9 cellular contexts compared by ENCODE assay signal in the genomic region with DNA sequence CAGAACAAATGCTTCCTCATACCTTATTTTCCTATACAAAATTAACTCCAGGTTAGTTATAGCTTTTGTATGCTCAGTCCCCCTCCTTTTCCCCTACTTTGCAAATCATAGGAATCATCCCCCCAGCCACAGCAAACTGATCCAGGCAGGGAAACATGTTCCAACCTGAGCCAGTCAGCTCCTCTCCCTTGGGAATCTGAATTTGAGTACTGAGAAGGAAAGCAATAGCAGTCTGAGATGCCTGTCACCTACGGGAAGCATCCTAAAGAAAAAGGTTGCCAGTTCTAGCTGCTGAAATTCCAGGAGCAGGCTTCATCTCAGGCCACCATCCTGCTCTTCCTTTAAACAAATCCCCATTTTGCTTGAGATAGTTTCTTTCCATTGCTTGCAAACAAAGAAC. TPM values are rescaled to one million over a fixed set of nuclear protein-coding genes. Genes with fewer than 3 reads are reported as not detected.
DNase-seq lines count a peak whose midpoint lies in the region; ATAC-seq, FAIRE-seq and TF ChIP-seq lines count a peak whose summit lies in the region.
"Had no signal": no experiment of that assay in that cellular context is flagged by ENCODE, and none has a peak within 500 bp of the region (broad histone marks: within the 10 kb centered on the region; RNA-seq: fewer than 3 reads in every experiment).

No MANE protein-coding gene starts in this region.

- FAIRE-seq in H54 (lab: Jason Lieb, UNC): peak; percentile 67

- TF ChIP-seq POLR2A in H54 (IDR thresholded peaks at IDR 0.05; ENCODE audit: low read depth, low read length) (no peak), gastroesophageal sphincter (IDR thresholded peaks at IDR 0.05) (no peak)

- CTCF ChIA-PET in WTC11 (lab: Charles Lee): no interaction called here

- peak overlapping the region; percentile 75 to 96 (median 92) for H3K27ac ChIP-seq in gastroesophageal sphincter

- intact Hi-C loops in left colon (cut with DNase I, micrococcal nuclease): no loop called here

- TF ChIP-seq CTCF in WTC11 (IDR thresholded peaks at IDR 0.05) (no peak), gastroesophageal sphincter (IDR thresholded peaks at IDR 0.05) (no peak)

- no peak for TF ChIP-seq EP300 in gastroesophageal sphincter (IDR thresholded peaks at IDR 0.05)

- H3K4me1 Mint-ChIP-seq in WTC11: peaks cover 61% of the 10 kb centered on the region
- H3K4me1 Mint-ChIP-seq in stimulated activated effector memory CD8-positive, alpha-beta T cell treated with anti-CD3 and anti-CD28 coated beads, Interleukin-12 subunit alpha, Interleukin-12 subunit beta, amount 100 ng/mL, for 72 hours: peaks cover 51% of the 10 kb centered on the region

- no peaks in the 10 kb centered on the region for H3K27me3 Mint-ChIP-seq in WTC11 (ENCODE audit: low read depth)

- H3K27ac Mint-ChIP-seq in WTC11: peak overlapping the region; percentile 94
- H3K27ac Mint-ChIP-seq in stimulated activated effector memory CD8-positive, alpha-beta T cell treated with anti-CD3 and anti-CD28 coated beads, Interleukin-12 subunit alpha, Interleukin-12 subunit beta, amount 100 ng/mL, for 72 hours: peak overlapping the region; percentile 85

- no peaks in the 10 kb centered on the region for H3K36me3 ChIP-seq in gastroesophageal sphincter

- POLR2A ChIA-PET in WTC11 (lab: Charles Lee): interaction anchor here (0.6 to 0.8 kb wide), 3 partner anchors 17 to 1406 kb away, joined by 3 to 4 read pairs (median 3); a partner anchor contains a TSS

- peaks cover 5% of the 10 kb centered on the region for H3K36me3 Mint-ChIP-seq in WTC11
- peaks cover 42% of the 10 kb centered on the region for H3K36me3 Mint-ChIP-seq in stimulated activated effector memory CD8-positive, alpha-beta T cell treated with anti-CD3 and anti-CD28 coated beads, Interleukin-12 subunit alpha, Interleukin-12 subunit beta, amount 100 ng/mL, for 72 hours

- DNase-seq in H54 (ENCODE audit: insufficient read length, low spot score) (no peak), WTC11 (ENCODE audit: low spot score) (no peak), NAMALWA (ENCODE audit: low spot score) (no peak), left colon (no peak)
- no peak for DNase-seq in stimulated activated effector memory CD8-positive, alpha-beta T cell treated with anti-CD3 and anti-CD28 coated beads, Interleukin-12 subunit alpha, Interleukin-12 subunit beta, amount 100 ng/mL, for 72 hours (ENCODE audit: low spot score in 2 of 2)
- DNase-seq: GDM1 had no signal

- H3K9me3 Mint-ChIP-seq in WTC11: no peaks in the 10 kb centered on the region
- no peaks in the 10 kb centered on the region for H3K9me3 Mint-ChIP-seq in stimulated activated effector memory CD8-positive, alpha-beta T cell treated with anti-CD3 and anti-CD28 coated beads, Interleukin-12 subunit alpha, Interleukin-12 subunit beta, amount 100 ng/mL, for 72 hours

- ATAC-seq in WTC11 (no peak; the same call in 1 of the 2 replicates), gastroesophageal sphincter (no peak), left colon (no peak), HG03520 (IDR thresholded peaks at IDR 0.05; ENCODE audit: unreplicated experiment) (no peak), HG03045 (IDR thresholded peaks at IDR 0.05; ENCODE audit: unreplicated experiment) (no peak)
- ATAC-seq in stimulated activated effector memory CD8-positive, alpha-beta T cell treated with anti-CD3 and anti-CD28 coated beads, Interleukin-12 subunit alpha, Interleukin-12 subunit beta, amount 100 ng/mL, for 72 hours: no peak

- H3K4me3 ChIP-seq in gastroesophageal sphincter: no peak overlapping the region

- no peaks in the 10 kb centered on the region for H3K9me3 ChIP-seq in gastroesophageal sphincter

- no peaks in the 10 kb centered on the region for H3K27me3 ChIP-seq in gastroesophageal sphincter

- H3K4me1 ChIP-seq in gastroesophageal sphincter: peaks cover 28 to 81% (median 36%) of the 10 kb centered on the region in 3 donors

- 13 to 44% methylated on average over 1 of the region's 1 CpG for WGBS in gastroesophageal sphincter (ENCODE audit: low coverage in 1 of 2), 2 donors

- no peak overlapping the region; the same call in 1 of the 2 replicates for H3K4me3 Mint-ChIP-seq in WTC11
- H3K4me3 Mint-ChIP-seq in stimulated activated effector memory CD8-positive, alpha-beta T cell treated with anti-CD3 and anti-CD28 coated beads, Interleukin-12 subunit alpha, Interleukin-12 subunit beta, amount 100 ng/mL, for 72 hours: peak overlapping the region; percentile 24

TF ChIP-seq in WTC11, 78 proteins besides CTCF, POLR2A, EP300 and RAD21 (continues in another document):
- TF ChIP-seq ZBTB21 (CRISPR knock-in tag; IDR thresholded peaks at IDR 0.05; ENCODE audit: borderline replicate concordance) (no peak), SMAD3 (CRISPR knock-in tag; IDR thresholded peaks at IDR 0.05; ENCODE audit: borderline replicate concordance) (no peak), ESRRA (CRISPR knock-in tag; IDR thresholded peaks at IDR 0.05; ENCODE audit: borderline replicate concordance) (no peak), EMX1 (CRISPR knock-in tag; IDR thresholded peaks at IDR 0.05) (no peak), NFE2L1 (CRISPR knock-in tag; IDR thresholded peaks at IDR 0.05) (no peak), JAZF1 (CRISPR knock-in tag; IDR thresholded peaks at IDR 0.05) (no peak), FOXJ3 (CRISPR knock-in tag; IDR thresholded peaks at IDR 0.05; ENCODE audit: borderline replicate concordance) (no peak), SOX15 (CRISPR knock-in tag; IDR thresholded peaks at IDR 0.05) (no peak), CBFB (CRISPR knock-in tag; IDR thresholded peaks at IDR 0.05; ENCODE audit: low read depth) (no peak)
- TF ChIP-seq, protein P1, sequence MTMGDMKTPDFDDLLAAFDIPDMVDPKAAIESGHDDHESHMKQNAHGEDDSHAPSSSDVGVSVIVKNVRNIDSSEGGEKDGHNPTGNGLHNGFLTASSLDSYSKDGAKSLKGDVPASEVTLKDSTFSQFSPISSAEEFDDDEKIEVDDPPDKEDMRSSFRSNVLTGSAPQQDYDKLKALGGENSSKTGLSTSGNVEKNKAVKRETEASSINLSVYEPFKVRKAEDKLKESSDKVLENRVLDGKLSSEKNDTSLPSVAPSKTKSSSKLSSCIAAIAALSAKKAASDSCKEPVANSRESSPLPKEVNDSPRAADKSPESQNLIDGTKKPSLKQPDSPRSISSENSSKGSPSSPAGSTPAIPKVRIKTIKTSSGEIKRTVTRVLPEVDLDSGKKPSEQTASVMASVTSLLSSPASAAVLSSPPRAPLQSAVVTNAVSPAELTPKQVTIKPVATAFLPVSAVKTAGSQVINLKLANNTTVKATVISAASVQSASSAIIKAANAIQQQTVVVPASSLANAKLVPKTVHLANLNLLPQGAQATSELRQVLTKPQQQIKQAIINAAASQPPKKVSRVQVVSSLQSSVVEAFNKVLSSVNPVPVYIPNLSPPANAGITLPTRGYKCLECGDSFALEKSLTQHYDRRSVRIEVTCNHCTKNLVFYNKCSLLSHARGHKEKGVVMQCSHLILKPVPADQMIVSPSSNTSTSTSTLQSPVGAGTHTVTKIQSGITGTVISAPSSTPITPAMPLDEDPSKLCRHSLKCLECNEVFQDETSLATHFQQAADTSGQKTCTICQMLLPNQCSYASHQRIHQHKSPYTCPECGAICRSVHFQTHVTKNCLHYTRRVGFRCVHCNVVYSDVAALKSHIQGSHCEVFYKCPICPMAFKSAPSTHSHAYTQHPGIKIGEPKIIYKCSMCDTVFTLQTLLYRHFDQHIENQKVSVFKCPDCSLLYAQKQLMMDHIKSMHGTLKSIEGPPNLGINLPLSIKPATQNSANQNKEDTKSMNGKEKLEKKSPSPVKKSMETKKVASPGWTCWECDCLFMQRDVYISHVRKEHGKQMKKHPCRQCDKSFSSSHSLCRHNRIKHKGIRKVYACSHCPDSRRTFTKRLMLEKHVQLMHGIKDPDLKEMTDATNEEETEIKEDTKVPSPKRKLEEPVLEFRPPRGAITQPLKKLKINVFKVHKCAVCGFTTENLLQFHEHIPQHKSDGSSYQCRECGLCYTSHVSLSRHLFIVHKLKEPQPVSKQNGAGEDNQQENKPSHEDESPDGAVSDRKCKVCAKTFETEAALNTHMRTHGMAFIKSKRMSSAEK (CRISPR knock-in tag; IDR thresholded peaks at IDR 0.05; ENCODE audit: borderline replicate concordance): no peak
- TF ChIP-seq, protein P2, sequence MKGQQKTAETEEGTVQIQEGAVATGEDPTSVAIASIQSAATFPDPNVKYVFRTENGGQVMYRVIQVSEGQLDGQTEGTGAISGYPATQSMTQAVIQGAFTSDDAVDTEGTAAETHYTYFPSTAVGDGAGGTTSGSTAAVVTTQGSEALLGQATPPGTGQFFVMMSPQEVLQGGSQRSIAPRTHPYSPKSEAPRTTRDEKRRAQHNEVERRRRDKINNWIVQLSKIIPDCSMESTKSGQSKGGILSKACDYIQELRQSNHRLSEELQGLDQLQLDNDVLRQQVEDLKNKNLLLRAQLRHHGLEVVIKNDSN (CRISPR knock-in tag; IDR thresholded peaks at IDR 0.05): no peak
- TF ChIP-seq, protein P3, sequence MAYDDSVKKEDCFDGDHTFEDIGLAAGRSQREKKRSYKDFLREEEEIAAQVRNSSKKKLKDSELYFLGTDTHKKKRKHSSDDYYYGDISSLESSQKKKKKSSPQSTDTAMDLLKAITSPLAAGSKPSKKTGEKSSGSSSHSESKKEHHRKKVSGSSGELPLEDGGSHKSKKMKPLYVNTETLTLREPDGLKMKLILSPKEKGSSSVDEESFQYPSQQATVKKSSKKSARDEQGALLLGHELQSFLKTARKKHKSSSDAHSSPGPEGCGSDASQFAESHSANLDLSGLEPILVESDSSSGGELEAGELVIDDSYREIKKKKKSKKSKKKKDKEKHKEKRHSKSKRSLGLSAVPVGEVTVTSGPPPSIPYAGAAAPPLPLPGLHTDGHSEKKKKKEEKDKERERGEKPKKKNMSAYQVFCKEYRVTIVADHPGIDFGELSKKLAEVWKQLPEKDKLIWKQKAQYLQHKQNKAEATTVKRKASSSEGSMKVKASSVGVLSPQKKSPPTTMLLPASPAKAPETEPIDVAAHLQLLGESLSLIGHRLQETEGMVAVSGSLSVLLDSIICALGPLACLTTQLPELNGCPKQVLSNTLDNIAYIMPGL (CRISPR knock-in tag; IDR thresholded peaks at IDR 0.05): no peak
- TF ChIP-seq, protein P4, sequence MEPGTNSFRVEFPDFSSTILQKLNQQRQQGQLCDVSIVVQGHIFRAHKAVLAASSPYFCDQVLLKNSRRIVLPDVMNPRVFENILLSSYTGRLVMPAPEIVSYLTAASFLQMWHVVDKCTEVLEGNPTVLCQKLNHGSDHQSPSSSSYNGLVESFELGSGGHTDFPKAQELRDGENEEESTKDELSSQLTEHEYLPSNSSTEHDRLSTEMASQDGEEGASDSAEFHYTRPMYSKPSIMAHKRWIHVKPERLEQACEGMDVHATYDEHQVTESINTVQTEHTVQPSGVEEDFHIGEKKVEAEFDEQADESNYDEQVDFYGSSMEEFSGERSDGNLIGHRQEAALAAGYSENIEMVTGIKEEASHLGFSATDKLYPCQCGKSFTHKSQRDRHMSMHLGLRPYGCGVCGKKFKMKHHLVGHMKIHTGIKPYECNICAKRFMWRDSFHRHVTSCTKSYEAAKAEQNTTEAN (CRISPR knock-in tag; IDR thresholded peaks at IDR 0.05): no peak

RNA-seq across cellular contexts. Expression of a gene that starts 6.9 kb away (rescaled TPM):
- total RNA-seq in WTC11 (2021) (72.4 to 82.8 TPM (median 73.4 TPM) in 3 replicates), gastroesophageal sphincter (10 to 100 TPM; 28.9 to 59.0 (median 47.1) TPM), left colon (10 to 100 TPM; 38.7 to 39.6 TPM)

RNA-seq across cellular contexts. Expression of a gene that starts 16.2 kb away (rescaled TPM):
- 0.30 to 0.66 TPM (median 0.46 TPM) in 3 replicates for total RNA-seq in WTC11 (2021)
- total RNA-seq in gastroesophageal sphincter: 1 to 10 TPM; 1.2 to 2.7 (median 2.3) TPM
- under 1 TPM; 0.50 to 0.82 TPM for total RNA-seq in left colon
